Comparison of ENCODE assay signal across 19 cellular contexts in genomic region chr11:35355102-35355749, GRCh38.
"Had no signal": no experiment of that assay in that cellular context is flagged by ENCODE, and none has a peak within 500 bp of the region (broad histone marks: within the 10 kb centered on the region; RNA-seq: fewer than 3 reads in every experiment).

No MANE protein-coding gene starts in this region.

- H3K9me3 Mint-ChIP-seq: activated naive CD4-positive, alpha-beta T cell treated with anti-CD3 and anti-CD28 coated beads, Interleukin-2, amount 50 U/mL, for 72 hours; naive B cell; neural progenitor cell had no signal

- H3K27ac Mint-ChIP-seq: activated naive CD4-positive, alpha-beta T cell treated with anti-CD3 and anti-CD28 coated beads, Interleukin-2, amount 50 U/mL, for 72 hours; neural progenitor cell had no signal

- DNase-seq: activated CD4-positive, alpha-beta T cell treated with anti-CD3 and anti-CD28 coated beads, Interleukin-2, amount 50 U/mL, for 1 hour; activated CD8-positive, alpha-beta memory T cell treated with anti-CD3 and anti-CD28 coated beads, Interleukin-2, amount 50 U/mL, for 4 hours; activated effector memory CD4-positive, alpha-beta T cell treated with anti-CD3 and anti-CD28 coated beads, Interleukin-2, amount 50 U/mL, for 16 hours; activated T-cell treated with anti-CD3 and anti-CD28 coated beads, Interleukin-2, amount 50 U/mL, for 48 hours; foreskin melanocyte; glutamatergic neuron; hippocampal formation; naive B cell; ovary; psoas muscle; right cardiac atrium; small intestine; stimulated activated CD4-positive, alpha-beta T cell treated with anti-CD3 and anti-CD28 coated beads, Interleukin-15, amount 100 ng/mL, for 24 hours; stimulated activated CD4-positive, alpha-beta T cell treated with anti-CD3 and anti-CD28 coated beads, Interleukin-2, amount 100 ng/mL, for 48 hours; T-helper 9 cell; upper lobe of left lung had no signal

- H3K4me3 Mint-ChIP-seq: naive B cell, neural progenitor cell had no signal

- ATAC-seq: activated CD4-positive, CD25-positive, alpha-beta regulatory T cell treated with anti-CD3 and anti-CD28 coated beads, Interleukin-2, amount 50 U/mL, for 24 hours; activated naive CD4-positive, alpha-beta T cell treated with anti-CD3 and anti-CD28 coated beads, Interleukin-2, amount 50 U/mL, for 72 hours; right cardiac atrium had no signal

- H3K36me3 Mint-ChIP-seq: activated naive CD4-positive, alpha-beta T cell treated with anti-CD3 and anti-CD28 coated beads, Interleukin-2, amount 50 U/mL, for 72 hours; naive B cell; neural progenitor cell had no signal
